Comparison of ENCODE assay signal across 8 cellular contexts in genomic region chr4:16224669-16225068, GRCh38. TPM values are rescaled to one million over a fixed set of nuclear protein-coding genes. Genes with fewer than 3 reads are reported as not detected.
DNase-seq lines count a peak whose midpoint lies in the region; ATAC-seq and TF ChIP-seq lines count a peak whose summit lies in the region.

No MANE protein-coding gene starts in this region.

- H3K36me3 ChIP-seq in DND-41 (ENCODE audit: insufficient read depth, low read length) (peaks cover 9% of the 10 kb centered on the region; the same call in 1 of the 2 replicates), OCI-LY7 (ENCODE audit: insufficient read depth, low read length) (peaks cover 21% of the 10 kb centered on the region)

- CTCF ChIA-PET in OCI-LY7 (lab: Charles Lee; ENCODE audit: unreplicated experiment) = no interaction called here

- no peaks in the 10 kb centered on the region for H3K27me3 ChIP-seq in DND-41 (ENCODE audit: insufficient read depth, low read length, poor library complexity)

- H3K27ac Mint-ChIP-seq in osteocyte (ENCODE audit: unreplicated experiment) = peak overlapping the region; percentile 67

- DNase-seq in DND-41 (no peak), OCI-LY7 (ENCODE audit: low spot score) (no peak), epithelial cell of esophagus (ENCODE audit: low read depth) (no peak), osteocyte (ENCODE audit: extremely low spot score, unreplicated experiment) (no peak), NCI-H1417 treated with DMSO at 0.1 percent for 48 hours (lab: John Stamatoyannopoulos, UW) (no peak), mesenteric fat pad (ENCODE audit: low spot score) (no peak)

- H3K4me1 Mint-ChIP-seq in osteocyte (ENCODE audit: unreplicated experiment) = peaks cover 32% of the 10 kb centered on the region

- H3K36me3 Mint-ChIP-seq in osteocyte (ENCODE audit: unreplicated experiment) = peaks cover 3% of the 10 kb centered on the region

- peaks cover 72% of the 10 kb centered on the region for H3K79me2 ChIP-seq in DND-41 (ENCODE audit: insufficient read depth, low read length)
- peaks cover 60% of the 10 kb centered on the region for H3K79me2 ChIP-seq in OCI-LY7 (ENCODE audit: insufficient read depth, low read depth, low read length)

- H3K4me1 ChIP-seq in DND-41 (ENCODE audit: insufficient read depth, low read length) = peaks cover 40% of the 10 kb centered on the region
- peaks cover 49% of the 10 kb centered on the region for H3K4me1 ChIP-seq in OCI-LY7 (ENCODE audit: insufficient read depth, low read length, poor library complexity, severe bottlenecking)

- TF ChIP-seq CTCF in DND-41 (IDR thresholded peaks at IDR 0.05; ENCODE audit: borderline replicate concordance, extremely low read depth, low read length, poor library complexity, severe bottlenecking) = no peak
- no peak for TF ChIP-seq CTCF in OCI-LY7 (conservative IDR thresholded peaks at IDR 0.05; ENCODE audit: low read length)
- no peak for TF ChIP-seq CTCF in epithelial cell of esophagus (IDR thresholded peaks at IDR 0.05; ENCODE audit: insufficient read depth, low read depth, low read length, missing control alignments)
- TF ChIP-seq CTCF in osteocyte (IDR thresholded peaks at IDR 0.05) = no peak

- H3K9me3 ChIP-seq in DND-41 (ENCODE audit: insufficient read depth, low read length, severe bottlenecking) = no peaks in the 10 kb centered on the region
- H3K9me3 ChIP-seq in OCI-LY7 (ENCODE audit: low read length) = no peaks in the 10 kb centered on the region

- H3K27ac ChIP-seq in DND-41 (ENCODE audit: low read length) = peak overlapping the region; percentile 84
- peak overlapping the region; percentile 71 for H3K27ac ChIP-seq in OCI-LY7 (ENCODE audit: low read depth, low read length, poor library complexity, severe bottlenecking)

- H3K9ac ChIP-seq in DND-41 (ENCODE audit: low read depth, low read length) = peak overlapping the region; percentile 90

- H3K4me3 Mint-ChIP-seq in osteocyte (ENCODE audit: unreplicated experiment) = peak overlapping the region; percentile 82

- intact Hi-C loops in OCI-LY7 (cut with micrococcal nuclease; ENCODE audit: unreplicated experiment) = loop anchor here (5.0 to 10.0 kb wide), 5 partner anchors 447 to 1350 kb away; partner anchors contain the start of genes CD38, CPEB2, FBXL5 and LAP3

- peak overlapping the region; percentile 69 to 77; a peak in 3 of 4 replicates for H3K4me3 ChIP-seq in DND-41 (ENCODE audit: low read depth in 1 of 2, low read length in 2 of 2)
- peak overlapping the region; percentile 71 for H3K4me3 ChIP-seq in OCI-LY7 (ENCODE audit: low read depth, low read length, poor library complexity, severe bottlenecking)
- H3K4me3 ChIP-seq in epithelial cell of esophagus (ENCODE audit: low read length) = peak overlapping the region; percentile 61

- POLR2A ChIA-PET in OCI-LY7 (lab: Charles Lee) = interaction anchor here (0.8 to 1.7 kb wide), 6 partner anchors 8 to 546 kb away, joined by 3 to 8 read pairs (median 4); no protein-coding TSS in a partner anchor

- H3K9me2 ChIP-seq in OCI-LY7 (ENCODE audit: insufficient read depth, low read length) = no peaks in the 10 kb centered on the region

- ATAC-seq in DND-41 (ENCODE audit: insufficient read depth, low read depth) (no peak), HG02571 (IDR thresholded peaks at IDR 0.05; ENCODE audit: unreplicated experiment) (no peak), HG02970 (IDR thresholded peaks at IDR 0.05; ENCODE audit: low FRiP score, unreplicated experiment) (no peak)

- no peaks in the 10 kb centered on the region for H3K9me3 Mint-ChIP-seq in osteocyte (ENCODE audit: unreplicated experiment)

- no peaks in the 10 kb centered on the region for H3K27me3 Mint-ChIP-seq in osteocyte (ENCODE audit: unreplicated experiment)

- H2AFZ ChIP-seq in DND-41 (ENCODE audit: low read depth, low read length) (peak overlapping the region; percentile 79), OCI-LY7 (ENCODE audit: low read length) (no peak overlapping the region; the same call in 1 of the 2 replicates)

- H3K4me2 ChIP-seq in DND-41 (ENCODE audit: insufficient read depth, low read length) (peak overlapping the region; percentile 76), OCI-LY7 (ENCODE audit: low read length) (peak overlapping the region; percentile 76)

- BruUV-seq in OCI-LY7 (replicated peaks; lab: Mats Ljungman, UMichigan) = no TSS peak

- peaks cover 12% of the 10 kb centered on the region for H4K20me1 ChIP-seq in DND-41 (ENCODE audit: insufficient read depth, low read length)
- peaks cover 19% of the 10 kb centered on the region for H4K20me1 ChIP-seq in OCI-LY7 (ENCODE audit: insufficient read depth, low read length)

RNA-seq across cellular contexts. Expression of gene TAPT1, which starts 1.6 kb away (rescaled TPM):
- 23.2 and 34.3 TPM in 2 replicates for total RNA-seq in OCI-LY7 (2014; rRNA removed; shearing (Covaris generic))
- total RNA-seq in OCI-LY7 (2022) (66.6 and 94.1 TPM in 2 replicates), osteocyte (31.7 and 32.3 TPM in 2 replicates), mesenteric fat pad (44.2 TPM)
